Comparison of ENCODE assay signal across 8 cellular contexts in the genomic region with DNA sequence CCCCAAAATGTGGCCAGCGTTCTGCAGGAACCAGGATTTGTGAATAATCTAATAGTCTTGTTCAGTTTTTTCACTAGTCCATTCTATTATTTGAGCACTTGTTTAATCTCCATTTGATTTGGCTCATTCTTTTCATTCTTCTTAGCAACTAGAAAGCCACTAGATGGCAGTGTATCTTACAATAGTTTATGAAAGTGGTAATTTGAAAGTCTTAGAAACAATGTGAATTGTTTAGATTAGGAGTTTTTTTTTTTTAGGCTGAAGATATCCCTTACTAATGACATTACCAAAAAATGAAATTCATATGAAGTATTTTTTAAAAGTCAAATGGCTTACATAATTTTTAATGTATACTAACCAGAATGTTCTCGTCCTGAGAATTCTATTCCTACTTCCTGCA. TPM values are rescaled to one million over a fixed set of nuclear protein-coding genes. Genes with fewer than 3 reads are reported as not detected.
DNase-seq lines count a peak whose midpoint lies in the region; TF ChIP-seq lines count a peak whose summit lies in the region.

No MANE protein-coding gene starts in this region.

- H3K9me3 ChIP-seq in Peyer's patch, result no peaks in the 10 kb centered on the region
- no peaks in the 10 kb centered on the region for H3K9me3 ChIP-seq in transverse colon

- peak; percentile 3 to 5 for DNase-seq in SHP77 (lab: John Stamatoyannopoulos, UW)
- DNase-seq in SHP77 treated with DMSO at 0.1 percent for 48 hours (lab: John Stamatoyannopoulos, UW), result no peak
- DNase-seq in Peyer's patch, result no peak
- peak; percentile 35 for DNase-seq in fibroblast of pulmonary artery (ENCODE audit: low read depth)
- no peak for DNase-seq in transverse colon
- no peak for DNase-seq in UCSD-AML1 (lab: John Stamatoyannopoulos, UW; ENCODE audit: unreplicated experiment)
- no peak for DNase-seq in activated naive CD8-positive, alpha-beta T cell treated with anti-CD3 and anti-CD28 coated beads for 36 hours
- no peak for DNase-seq in NCI-H1105 treated with DMSO at 0.1 percent for 48 hours (lab: John Stamatoyannopoulos, UW)

- no peaks in the 10 kb centered on the region for H3K4me1 ChIP-seq in Peyer's patch
- no peaks in the 10 kb centered on the region for H3K4me1 ChIP-seq in transverse colon

- WGBS in transverse colon (ENCODE audit: low coverage in 1 of 2), 2 donors, result 59 to 60% methylated on average over 2 of the region's 2 CpGs

- TF ChIP-seq EP300 in transverse colon (IDR thresholded peaks at IDR 0.05; ENCODE audit: low read depth), result no peak

- H3K27ac ChIP-seq in Peyer's patch (no peak overlapping the region), transverse colon (no peak overlapping the region)

- no peak overlapping the region for H3K4me3 ChIP-seq in Peyer's patch
- H3K4me3 ChIP-seq in fibroblast of pulmonary artery (replicated peaks; ENCODE audit: low read depth, low read length), result no peak overlapping the region
- no peak overlapping the region for H3K4me3 ChIP-seq in transverse colon

- H3K9me3 Mint-ChIP-seq in activated naive CD8-positive, alpha-beta T cell treated with anti-CD3 and anti-CD28 coated beads for 36 hours, result no peaks in the 10 kb centered on the region

- no peaks in the 10 kb centered on the region for H3K27me3 ChIP-seq in Peyer's patch
- no peaks in the 10 kb centered on the region for H3K27me3 ChIP-seq in transverse colon

- no peak overlapping the region for H3K4me3 Mint-ChIP-seq in activated naive CD8-positive, alpha-beta T cell treated with anti-CD3 and anti-CD28 coated beads for 36 hours

- in situ Hi-C loops in transverse colon (cut with MboI; ENCODE audit: low pct_ligation_motif_present in 1 of 4, low pct_unique_long_range_greater_than_20kb in 1 of 4, low sequenced_read_pairs in 3 of 4), result no loop called here

- H3K36me3 ChIP-seq in Peyer's patch, result peaks cover 0 to 41% (median 0%) of the 10 kb centered on the region in 3 donors
- peaks cover 0 to 30% (median 14%) of the 10 kb centered on the region in 4 donors for H3K36me3 ChIP-seq in transverse colon

- TF ChIP-seq CTCF in Peyer's patch (IDR thresholded peaks at IDR 0.05), result peak in 5 of 6 experiments; percentile 33 to 70 (median 56)
- peak; percentile 48 for TF ChIP-seq CTCF in fibroblast of pulmonary artery (IDR thresholded peaks at IDR 0.05; ENCODE audit: low read length, missing control alignments)
- TF ChIP-seq CTCF in transverse colon (IDR thresholded peaks at IDR 0.05), result peak; percentile 50 to 68 (median 57)

- H3K36me3 Mint-ChIP-seq in activated naive CD8-positive, alpha-beta T cell treated with anti-CD3 and anti-CD28 coated beads for 36 hours, result peaks cover 15% of the 10 kb centered on the region

- peaks cover 9% of the 10 kb centered on the region for H3K4me1 Mint-ChIP-seq in activated naive CD8-positive, alpha-beta T cell treated with anti-CD3 and anti-CD28 coated beads for 36 hours

- intact Hi-C loops in transverse colon (cut with DNase I; ENCODE audit: low total_unique reads), result no loop called here

- H3K27me3 Mint-ChIP-seq in activated naive CD8-positive, alpha-beta T cell treated with anti-CD3 and anti-CD28 coated beads for 36 hours, result no peaks in the 10 kb centered on the region

- no peak overlapping the region for H3K27ac Mint-ChIP-seq in activated naive CD8-positive, alpha-beta T cell treated with anti-CD3 and anti-CD28 coated beads for 36 hours

- TF ChIP-seq POLR2A in Peyer's patch (IDR thresholded peaks at IDR 0.05) (no peak), transverse colon (IDR thresholded peaks at IDR 0.05) (no peak)

RNA-seq across cellular contexts. Expression of a gene that starts 6.7 kb away (rescaled TPM):
- total RNA-seq in Peyer's patch (10 to 100 TPM in 3 of 4 donors, 1 to 10 TPM in 1; 9.1 to 28.2 (median 18.4) TPM), transverse colon (10 to 100 TPM in 3 of 4 donors, 1 to 10 TPM in 1; 9.0 to 55.1 (median 30.0) TPM)
- total RNA-seq in activated naive CD8-positive, alpha-beta T cell treated with anti-CD3 and anti-CD28 coated beads for 36 hours, result 10 to 100 TPM; 22.6 to 25.1 TPM

RNA-seq across cellular contexts. Expression of a gene that starts 6.7 kb away (rescaled TPM):
- 1 to 10 TPM; 2.3 to 3.6 (median 2.9) TPM for total RNA-seq in Peyer's patch
- total RNA-seq in transverse colon, result 10 to 100 TPM in 1 of 4 donors, 1 to 10 TPM in 3; 4.1 to 17.5 (median 6.4) TPM
- 10 to 100 TPM; 14.4 to 14.8 TPM for total RNA-seq in activated naive CD8-positive, alpha-beta T cell treated with anti-CD3 and anti-CD28 coated beads for 36 hours

RNA-seq across cellular contexts. Expression of a gene that starts 35.8 kb away (rescaled TPM):
- total RNA-seq in Peyer's patch, result 10 to 100 TPM in 2 of 4 donors, 1 to 10 TPM in 2; 2.1 to 16.4 (median 11.7) TPM
- 100 to 1,000 TPM in 1 of 4 donors, 10 to 100 TPM in 3; 21.7 to 108 (median 29.5) TPM for total RNA-seq in transverse colon
- total RNA-seq in activated naive CD8-positive, alpha-beta T cell treated with anti-CD3 and anti-CD28 coated beads for 36 hours, result 10 to 100 TPM; 11.0 to 14.1 TPM

RNA-seq across cellular contexts. Expression of a gene that starts 58.0 kb away (rescaled TPM):
- 10 to 100 TPM; 23.1 to 68.8 (median 49.1) TPM for total RNA-seq in Peyer's patch
- total RNA-seq in transverse colon, result 10 to 100 TPM; 23.1 to 64.8 (median 43.4) TPM
- total RNA-seq in activated naive CD8-positive, alpha-beta T cell treated with anti-CD3 and anti-CD28 coated beads for 36 hours, result 10 to 100 TPM; 56.4 to 58.6 TPM

Comparison
In these comparisons a context has a peak if more than half of its experiments do, and no peak if none do; other contexts are left out.
1. DNase-seq: peak in SHP77 (2 of 2) and fibroblast of pulmonary artery (single experiment); none in SHP77 treated with DMSO at 0.1 percent for 48 hours (single experiment), Peyer's patch (0 of 3), transverse colon (single experiment), UCSD-AML1 (single experiment), activated naive CD8-positive, alpha-beta T cell treated with anti-CD3 and anti-CD28 coated beads for 36 hours (single experiment) and NCI-H1105 treated with DMSO at 0.1 percent for 48 hours (single experiment).
2. Peak in every context shown above with its lines, with median percentiles within 50 percentile points of each other: CTCF ChIP-seq.